Comparison of ENCODE assay signal across 17 cellular contexts in genomic region chr17:2562162-2562858, GRCh38. TPM values are rescaled to one million over a fixed set of nuclear protein-coding genes. Genes with fewer than 3 reads are reported as not detected.
DNase-seq lines count a peak whose midpoint lies in the region; FAIRE-seq and TF ChIP-seq lines count a peak whose summit lies in the region.
"Had no signal": no experiment of that assay in that cellular context is flagged by ENCODE, and none has a peak within 500 bp of the region (broad histone marks: within the 10 kb centered on the region; RNA-seq: fewer than 3 reads in every experiment).

No MANE protein-coding gene starts in this region.

- H3K27ac ChIP-seq in HEK293 (ENCODE audit: extremely low read depth, low read depth, low read length) (no peak overlapping the region), H1 (ENCODE audit: low read depth, low read length) (no peak overlapping the region), neuronal stem cell (replicated peaks; ENCODE audit: low read length) (no peak overlapping the region)

- no peaks in the 10 kb centered on the region for H3K23me2 ChIP-seq in H1 (ENCODE audit: low read depth, low read length)

- H2BK20ac ChIP-seq in H1 (ENCODE audit: low read length), result no peak overlapping the region

- no peak overlapping the region for H3K56ac ChIP-seq in H1 (replicated peaks; ENCODE audit: insufficient read length, low read depth, low read length)

- H2BK12ac ChIP-seq in H1 (ENCODE audit: low read depth, low read length) (no peak overlapping the region), neuronal stem cell (ENCODE audit: low read length) (no peak overlapping the region)

- no peaks in the 10 kb centered on the region for H3K27me3 ChIP-seq in H1 (replicated peaks in 1 of 4; ENCODE audit: control insufficient read depth in 3 of 4, extremely low read depth in 1 of 4, insufficient read depth in 3 of 4, low read length in 3 of 4)
- peaks cover 0 to 3% (median 0%) of the 10 kb centered on the region in 3 experiments for H3K27me3 ChIP-seq in neuronal stem cell (ENCODE audit: control insufficient read depth in 3 of 3, insufficient read depth in 3 of 3, low read depth in 1 of 3, low read length in 3 of 3)

- H2BK15ac ChIP-seq in H1 (ENCODE audit: low read length), result no peak overlapping the region
- no peak overlapping the region for H2BK15ac ChIP-seq in neuronal stem cell (ENCODE audit: low read length)

- no peak overlapping the region for H3K27ac Mint-ChIP-seq in activated naive CD4-positive, alpha-beta T cell treated with anti-CD3 and anti-CD28 coated beads for 36 hours

- TF ChIP-seq EP300 in H1 (IDR thresholded peaks at IDR 0.05; ENCODE audit: borderline replicate concordance in 1 of 2, low read depth in 2 of 2, low read length in 2 of 2), result no peak

- H3K14ac ChIP-seq in H1 (ENCODE audit: insufficient read length) (no peak overlapping the region), neuronal stem cell (ENCODE audit: low read length) (no peak overlapping the region)

- intact Hi-C loops in activated naive CD4-positive, alpha-beta T cell treated with anti-CD3 and anti-CD28 coated beads for 36 hours (cut with micrococcal nuclease), result no loop called here

- peaks cover 9% of the 10 kb centered on the region for H3K4me1 Mint-ChIP-seq in activated naive CD4-positive, alpha-beta T cell treated with anti-CD3 and anti-CD28 coated beads for 36 hours (ENCODE audit: low read depth)

- H4K8ac ChIP-seq in H1 (ENCODE audit: extremely low read depth, insufficient read depth, low read length) (no peak overlapping the region), neuronal stem cell (ENCODE audit: low read depth, low read length) (peak overlapping the region; percentile 4)

- H3K4me2 ChIP-seq in H1 (ENCODE audit: insufficient read depth in 1 of 2, low read depth in 2 of 2, low read length in 2 of 2) (no peak overlapping the region), neuronal stem cell (ENCODE audit: insufficient read depth, low read length, poor library complexity, severe bottlenecking) (no peak overlapping the region)

- H3K4me3 Mint-ChIP-seq in activated naive CD4-positive, alpha-beta T cell treated with anti-CD3 and anti-CD28 coated beads for 36 hours, result no peak overlapping the region

- no peak for FAIRE-seq in H1 (lab: Jason Lieb, UNC)
- FAIRE-seq: GM12878 had no signal

- CTCF ChIA-PET in activated naive CD4-positive, alpha-beta T cell treated with anti-CD3 and anti-CD28 coated beads for 36 hours (lab: Charles Lee), result no interaction called here
- CTCF ChIA-PET in HEK293 (lab: Yijun Ruan, JAX), result no interaction called here
- CTCF ChIA-PET in H1 (lab: Charles Lee; ENCODE audit: partially characterized antibody), result interaction anchor here (0.6 kb wide), 1 partner anchor 62 kb away, joined by 3 read pairs; no protein-coding TSS in a partner anchor

- no peak overlapping the region for H4K91ac ChIP-seq in H1 (replicated peaks; ENCODE audit: insufficient read length, low read length)
- H4K91ac ChIP-seq in neuronal stem cell (ENCODE audit: low read depth, low read length, poor library complexity), result no peak overlapping the region

- H3K9ac ChIP-seq in H1 (replicated peaks in 1 of 4; ENCODE audit: extremely low read depth in 1 of 4, low read depth in 3 of 4, low read length in 3 of 4) (no peak overlapping the region), neuronal stem cell (ENCODE audit: low read depth, low read length, poor library complexity) (no peak overlapping the region)

- POLR2A ChIA-PET in HEK293 (lab: Yijun Ruan, JAX), result interaction anchor here (1.4 kb wide), 1 partner anchor 31 kb away, joined by 4 read pairs; the partner anchor contains the start of gene PAFAH1B1
- POLR2A ChIA-PET in H1 (lab: Charles Lee; ENCODE audit: partially characterized antibody), result interaction anchor here (0.5 kb wide), 1 partner anchor 19 kb away, joined by 3 read pairs; no protein-coding TSS in a partner anchor

- H3K36me3 ChIP-seq in HEK293 (ENCODE audit: control insufficient read depth in 2 of 2, insufficient read depth in 1 of 2, low read length in 2 of 2), result no peaks in the 10 kb centered on the region
- no peaks in the 10 kb centered on the region for H3K36me3 ChIP-seq in H1 (ENCODE audit: control insufficient read depth in 2 of 4, insufficient read depth in 4 of 4, low read length in 3 of 4)
- no peaks in the 10 kb centered on the region for H3K36me3 ChIP-seq in neuronal stem cell (replicated peaks in 1 of 2; ENCODE audit: control insufficient read depth in 2 of 2, insufficient read depth in 2 of 2, low read length in 2 of 2)

- no peak for TF ChIP-seq RAD21 in H1 (IDR thresholded peaks at IDR 0.05 in 1 of 2, conservative IDR thresholded peaks at IDR 0.05 in 1 of 2; ENCODE audit: low read depth in 2 of 2, low read length in 2 of 2)

- peak; percentile 20 for DNase-seq in activated naive CD4-positive, alpha-beta T cell treated with anti-CD3 and anti-CD28 coated beads for 36 hours
- no peak for DNase-seq in activated naive CD4-positive, alpha-beta T cell (lab: John Stamatoyannopoulos, UW)
- DNase-seq in H1 (ENCODE audit: low read depth in 1 of 2, low spot score in 2 of 2), result no peak
- DNase-seq in neuronal stem cell (ENCODE audit: low spot score), result no peak
- DNase-seq in NAMALWA (ENCODE audit: low spot score), result no peak
- DNase-seq in inferior parietal cortex (ENCODE audit: extremely low spot score), result no peak
- DNase-seq: AML-193; Calu3; KBM-7; NCI-H1092; NCI-H2107; NCI-H345; NK-92 treated with Interleukin-12 subunit alpha and Interleukin-12 subunit beta, amount 100 ng/mL, for 24 hours; OCI-M1; RPMI8226 had no signal

- H3K18ac ChIP-seq in H1 (ENCODE audit: extremely low read depth, low read length) (no peak overlapping the region), neuronal stem cell (ENCODE audit: low read length) (peak overlapping the region; percentile 70)

- no peaks in the 10 kb centered on the region for H3K9me3 ChIP-seq in HEK293 (ENCODE audit: control insufficient read depth, insufficient read depth, low read depth, low read length)
- H3K9me3 ChIP-seq in H1 (ENCODE audit: insufficient read depth in 2 of 2, low read depth in 1 of 2, low read length in 1 of 2), result peaks cover 7 to 12% of the 10 kb centered on the region in 2 experiments; a peak in 3 of 4 replicates
- peaks cover 0 to 3% of the 10 kb centered on the region in 2 donors for H3K9me3 ChIP-seq in neuronal stem cell (replicated peaks in 1 of 2; ENCODE audit: control insufficient read depth in 2 of 2, insufficient read depth in 1 of 2, low read depth in 1 of 2, low read length in 2 of 2)

- H3K4ac ChIP-seq in H1 (replicated peaks; ENCODE audit: insufficient read length, low read depth, low read length), result no peak overlapping the region
- no peak overlapping the region for H3K4ac ChIP-seq in neuronal stem cell (ENCODE audit: low read length)

- no peaks in the 10 kb centered on the region for H4K20me1 ChIP-seq in H1 (replicated peaks in 1 of 2; ENCODE audit: control insufficient read depth in 1 of 2, insufficient read depth in 2 of 2, low read length in 2 of 2)

- H3K36me3 Mint-ChIP-seq in activated naive CD4-positive, alpha-beta T cell treated with anti-CD3 and anti-CD28 coated beads for 36 hours (ENCODE audit: low read depth), result no peaks in the 10 kb centered on the region

- H3K4me3 ChIP-seq in HEK293 (ENCODE audit: low read depth, low read length) (no peak overlapping the region), H1 (ENCODE audit: extremely low read depth in 1 of 4, insufficient read depth in 2 of 4, low read depth in 3 of 4, low read length in 4 of 4) (no peak overlapping the region), neuronal stem cell (ENCODE audit: low read length in 2 of 2) (no peak overlapping the region)
- H3K4me3 ChIP-seq: GM12878 had no signal

- no peak for TF ChIP-seq POLR2A in H1 (IDR thresholded peaks at IDR 0.05; ENCODE audit: control extremely low read depth in 1 of 2, low read depth in 2 of 2, low read length in 2 of 2)

- no peaks in the 10 kb centered on the region for H3K27me3 Mint-ChIP-seq in activated naive CD4-positive, alpha-beta T cell treated with anti-CD3 and anti-CD28 coated beads for 36 hours (ENCODE audit: low read depth)

- TF ChIP-seq CTCF in HEK293 (tag by site-specific recombination; IDR thresholded peaks at IDR 0.05) (no peak), H1 (IDR thresholded peaks at IDR 0.05; ENCODE audit: control extremely low read depth in 1 of 3, insufficient read depth in 1 of 3, low read depth in 1 of 3, low read length in 3 of 3) (no peak)

- H2AK5ac ChIP-seq in H1 (ENCODE audit: low read depth, low read length), result no peak overlapping the region
- no peak overlapping the region for H2AK5ac ChIP-seq in neuronal stem cell (ENCODE audit: low read depth, low read length)

- no peaks in the 10 kb centered on the region for H3K79me2 ChIP-seq in H1 (ENCODE audit: control insufficient read depth in 1 of 2, insufficient read depth in 2 of 2, low read length in 2 of 2)

- H3K4me1 ChIP-seq in HEK293 (ENCODE audit: control insufficient read depth, insufficient read depth, low read length) (no peaks in the 10 kb centered on the region), H1 (replicated peaks in 1 of 4; ENCODE audit: control insufficient read depth in 3 of 4, insufficient read depth in 4 of 4, low read length in 3 of 4) (no peaks in the 10 kb centered on the region), neuronal stem cell (ENCODE audit: control insufficient read depth in 2 of 2, insufficient read depth in 1 of 2, low read depth in 1 of 2, low read length in 2 of 2) (peaks cover 0 to 3% of the 10 kb centered on the region in 2 donors)

- 89% methylated on average over 8 of the region's 8 CpGs; no CpG with 5 or more reads in 1 of the 2 experiments for WGBS in H1 (ENCODE audit: extremely low coverage in 1 of 2, insufficient coverage in 1 of 2, insufficient read length in 1 of 2, insufficient replicate concordance in 2 of 2, low coverage in 1 of 2, low lambda C conversion rate in 2 of 2, missing lambda C conversion rate in 1 of 2), 2 experiments
- WGBS in neuronal stem cell (ENCODE audit: extremely low coverage in 2 of 2, insufficient read length in 2 of 2, insufficient replicate concordance in 1 of 2), 2 donors, result no CpG with 5 or more reads among the region's 8 CpGs

- peaks cover 4% of the 10 kb centered on the region for H3K9me3 Mint-ChIP-seq in activated naive CD4-positive, alpha-beta T cell treated with anti-CD3 and anti-CD28 coated beads for 36 hours

- H3K23ac ChIP-seq in H1 (ENCODE audit: insufficient read length) (no peak overlapping the region), neuronal stem cell (ENCODE audit: low read depth, low read length, poor library complexity) (no peak overlapping the region)

- H2AFZ ChIP-seq in H1 (ENCODE audit: low read length) (0 out of 2 replicates have a peak overlapping the region, but pooled peaks have one; percentile 9), neuronal stem cell (ENCODE audit: low read length) (no peak overlapping the region)

- no peak overlapping the region for H4K5ac ChIP-seq in H1 (ENCODE audit: insufficient read length, low read depth, low read length)

- no peak overlapping the region for H2BK120ac ChIP-seq in H1 (replicated peaks; ENCODE audit: low read depth, low read length)
- H2BK120ac ChIP-seq in neuronal stem cell (ENCODE audit: low read depth, low read length), result no peak overlapping the region

- H2BK5ac ChIP-seq in H1 (ENCODE audit: low read depth, low read length) (no peak overlapping the region), neuronal stem cell (ENCODE audit: low read length) (no peak overlapping the region)

- H3K79me1 ChIP-seq in H1 (ENCODE audit: low read depth, low read length), result no peaks in the 10 kb centered on the region
- H3K79me1 ChIP-seq in neuronal stem cell (ENCODE audit: low read depth, low read length), result no peaks in the 10 kb centered on the region

RNA-seq across cellular contexts. Expression of gene PAFAH1B1, which starts 31.1 kb away (rescaled TPM):
- 100 to 1,000 TPM; 142 to 145 TPM for total RNA-seq in activated naive CD4-positive, alpha-beta T cell treated with anti-CD3 and anti-CD28 coated beads for 36 hours
- 137 and 152 TPM in 2 replicates for total RNA-seq in H1 (2021; fragmentation: NEBNext Ultra II Directional; extraction: Animal tissue kit (Norgen Biotek cat#: 25700))
- polyA plus RNA-seq in H1 (2011; rRNA removed), result 29.6 and 42.0 TPM in 2 replicates
- 50.9 TPM for polyA plus RNA-seq in H1 (2011; cell fraction: cytosol; rRNA removed)
- 24.4 TPM for polyA plus RNA-seq in H1 (2011; cell fraction: nucleus; rRNA removed)
- polyA plus RNA-seq in H1 (2012, experiment 1 of 2), result 83.0 to 115 TPM (median 102 TPM) in 4 replicates
- 24.5 TPM for polyA plus RNA-seq in H1 (2012, experiment 2 of 2)
- 39.2 TPM for polyA plus RNA-seq in H1 (2013, experiment 1 of 2)
- 40.5 TPM for polyA plus RNA-seq in H1 (2013, experiment 2 of 2)
- polyA minus RNA-seq in H1 (2011; rRNA and poly(A)+ RNA removed), result 93.9 and 106 TPM in 2 replicates
- 50.8 TPM for polyA minus RNA-seq in H1 (2011; cell fraction: cytosol; rRNA and poly(A)+ RNA removed)
- polyA minus RNA-seq in H1 (2011; cell fraction: nucleus; rRNA and poly(A)+ RNA removed), result 44.7 TPM
- polyA plus RNA-seq in neuronal stem cell (2013, experiment 1 of 2), result 73.5 TPM
- 72.8 TPM for polyA plus RNA-seq in neuronal stem cell (2013, experiment 2 of 2)

RNA-seq across cellular contexts. Expression of gene METTL16, which starts 50.6 kb away (rescaled TPM):
- total RNA-seq in activated naive CD4-positive, alpha-beta T cell treated with anti-CD3 and anti-CD28 coated beads for 36 hours, result 10 to 100 TPM; 44.8 to 45.5 TPM
- 58.1 and 59.4 TPM in 2 replicates for total RNA-seq in H1 (2021; fragmentation: NEBNext Ultra II Directional; extraction: Animal tissue kit (Norgen Biotek cat#: 25700))
- 22.1 and 22.8 TPM in 2 replicates for polyA plus RNA-seq in H1 (2011; rRNA removed)
- 24.5 TPM for polyA plus RNA-seq in H1 (2011; cell fraction: cytosol; rRNA removed)
- polyA plus RNA-seq in H1 (2011; cell fraction: nucleus; rRNA removed), result 20.6 TPM
- 30.0 to 42.8 TPM (median 32.7 TPM) in 4 replicates for polyA plus RNA-seq in H1 (2012, experiment 1 of 2)
- 10.6 TPM for polyA plus RNA-seq in H1 (2012, experiment 2 of 2)
- 39.6 TPM for polyA plus RNA-seq in H1 (2013, experiment 1 of 2)
- 41.2 TPM for polyA plus RNA-seq in H1 (2013, experiment 2 of 2)
- polyA minus RNA-seq in H1 (2011; rRNA and poly(A)+ RNA removed), result 27.1 and 38.7 TPM in 2 replicates
- 28.0 TPM for polyA minus RNA-seq in H1 (2011; cell fraction: cytosol; rRNA and poly(A)+ RNA removed)
- polyA minus RNA-seq in H1 (2011; cell fraction: nucleus; rRNA and poly(A)+ RNA removed), result 32.3 TPM
- 33.5 TPM for polyA plus RNA-seq in neuronal stem cell (2013, experiment 1 of 2)
- 36.0 TPM for polyA plus RNA-seq in neuronal stem cell (2013, experiment 2 of 2)
